In genomic region chr6:43926644-43927524, GRCh38 we compare ENCODE assay signal across 8 cellular contexts.
DNase-seq lines count a peak whose midpoint lies in the region; ATAC-seq and TF ChIP-seq lines count a peak whose summit lies in the region.

No MANE protein-coding gene starts in this region.

- H3K18ac ChIP-seq in H9 (ENCODE audit: insufficient read length, low read depth, low read length) = peak overlapping the region; percentile 18

- peak overlapping the region; percentile 74; the same call in 1 of the 2 replicates for H3K14ac ChIP-seq in H9 (ENCODE audit: insufficient read depth, low read length)

- no peak for ATAC-seq in GM18868 (IDR thresholded peaks at IDR 0.05; ENCODE audit: unreplicated experiment)

- no peak overlapping the region for H3K4me2 ChIP-seq in H9 (ENCODE audit: insufficient read depth, insufficient read length, low read length)
- no peak overlapping the region for H3K4me2 ChIP-seq in neural cell (ENCODE audit: low read length)

- no peak overlapping the region for H2BK20ac ChIP-seq in H9 (ENCODE audit: low read depth, low read length, poor library complexity, severe bottlenecking)

- no peak overlapping the region for H2AK5ac ChIP-seq in H9 (ENCODE audit: insufficient read length, low read length)

- H3K4me3 Mint-ChIP-seq in H9 = no peak overlapping the region

- H2BK5ac ChIP-seq in H9 (ENCODE audit: insufficient read length, low read length) = no peak overlapping the region

- H2BK120ac ChIP-seq in H9 (ENCODE audit: low read depth, low read length, poor library complexity, severe bottlenecking) = peak overlapping the region; percentile 49

- H3K9ac ChIP-seq in H9 (ENCODE audit: extremely low read depth, insufficient read length, low read length) (no peak overlapping the region), neural cell (ENCODE audit: low read length) (peak overlapping the region; percentile 35)

- H4K91ac ChIP-seq in H9 (ENCODE audit: insufficient read length, low read depth, low read length) = no peak overlapping the region

- H2BK12ac ChIP-seq in H9 (ENCODE audit: insufficient read length, low read depth, low read length) = no peak overlapping the region

- H3K23me2 ChIP-seq in H9 (ENCODE audit: insufficient read length, low read depth, low read length, poor library complexity, severe bottlenecking) = no peaks in the 10 kb centered on the region

- no peak overlapping the region; the same call in 1 of the 2 replicates for H3K4ac ChIP-seq in H9 (ENCODE audit: low read depth, low read length)

- peak; percentile 13 for TF ChIP-seq RAD21 in neural cell (conservative IDR thresholded peaks at IDR 0.05)

- H3K9me3 Mint-ChIP-seq in H9 = no peaks in the 10 kb centered on the region

- H4K20me1 ChIP-seq in H9 (ENCODE audit: control insufficient read depth, insufficient read depth, insufficient read length) = no peaks in the 10 kb centered on the region
- no peaks in the 10 kb centered on the region for H4K20me1 ChIP-seq in neural cell (ENCODE audit: insufficient read depth)

- no peaks in the 10 kb centered on the region; the same call in 1 of the 2 replicates for H3K27me3 Mint-ChIP-seq in H9 (ENCODE audit: low read depth)

- no peak overlapping the region for H4K8ac ChIP-seq in H9 (replicated peaks; ENCODE audit: insufficient read length, low read depth, low read length)

- H3K79me2 ChIP-seq in H9 (ENCODE audit: insufficient read depth, low read length) = no peaks in the 10 kb centered on the region
- H3K79me2 ChIP-seq in neural cell (replicated peaks; ENCODE audit: insufficient read depth, low read length) = no peaks in the 10 kb centered on the region

- H3K4me1 Mint-ChIP-seq in H9 = peaks cover 15% of the 10 kb centered on the region in 2 experiments

- H3K4me1 ChIP-seq in H9 (ENCODE audit: insufficient read depth, low read length) = no peaks in the 10 kb centered on the region

- H2AFZ ChIP-seq in H9 (ENCODE audit: low read length) = no peak overlapping the region
- peak overlapping the region; percentile 47 for H2AFZ ChIP-seq in neural cell (ENCODE audit: low read depth, low read length)

- no peaks in the 10 kb centered on the region for H3K36me3 ChIP-seq in neural cell (ENCODE audit: insufficient read depth, low read length)

- no peaks in the 10 kb centered on the region for H3K79me1 ChIP-seq in H9 (ENCODE audit: insufficient read depth, low read depth, low read length, poor library complexity, severe bottlenecking)

- H3K27ac ChIP-seq in 22Rv1 (peak overlapping the region; percentile 37), H9 (ENCODE audit: insufficient read length, low read depth, low read length) (peak overlapping the region; percentile 3), neural cell (ENCODE audit: low read length) (peak overlapping the region; percentile 5)

- H3K9me3 ChIP-seq in H9 (ENCODE audit: control insufficient read depth, low read depth, low read length) (no peaks in the 10 kb centered on the region), neural cell (ENCODE audit: low read length) (no peaks in the 10 kb centered on the region)

- no peak overlapping the region for H2BK15ac ChIP-seq in H9 (ENCODE audit: low read depth, low read length)

- no peaks in the 10 kb centered on the region for H3K36me3 Mint-ChIP-seq in H9 (ENCODE audit: insufficient read depth in 1 of 3, low read depth in 3 of 3)

- H3K27ac Mint-ChIP-seq in H9 = peak overlapping the region; percentile 92 to 97 (median 96)

- H3K4me3 ChIP-seq in neural cell (ENCODE audit: low read length) = no peak overlapping the region

- no peaks in the 10 kb centered on the region for H3F3A ChIP-seq in neural cell (ENCODE audit: insufficient read depth, low read length, poor library complexity, severe bottlenecking)

- H3K56ac ChIP-seq in H9 (ENCODE audit: insufficient read length, low read depth, low read length) = no peak overlapping the region

- no peak for TF ChIP-seq EP300 in neural cell (conservative IDR thresholded peaks at IDR 0.05; ENCODE audit: poor library complexity, severe bottlenecking)

- no peak for TF ChIP-seq CTCF in 22Rv1 (IDR thresholded peaks at IDR 0.05)
- no peak for TF ChIP-seq CTCF in H9 (conservative IDR thresholded peaks at IDR 0.05)
- no peak for TF ChIP-seq CTCF in neural cell (IDR thresholded peaks at IDR 0.05; ENCODE audit: poor library complexity, severe bottlenecking)

- no peaks in the 10 kb centered on the region for H3K9me2 ChIP-seq in neural cell (ENCODE audit: insufficient read depth, low read length)

- H3T11ph ChIP-seq in H9 (ENCODE audit: low read length) = no peak overlapping the region

- DNase-seq in H9 = peak; percentile 70
- DNase-seq in NCI-H82 (lab: John Stamatoyannopoulos, UW) = peak; percentile 87
- DNase-seq in dedifferentiated amniotic fluid mesenchymal stem cell (ENCODE audit: extremely low spot score) = peak; percentile 97
- DNase-seq in activated CD4-positive, CD25-positive, alpha-beta regulatory T cell (lab: John Stamatoyannopoulos, UW) = no peak
- no peak for DNase-seq in activated gamma-delta T cell treated with Interleukin-2 at 50 U/mL for 16 hours

- H3K23ac ChIP-seq in H9 (ENCODE audit: insufficient read length, low read depth, low read length) = no peak overlapping the region

- WGBS in H9 (ENCODE audit: extremely low coverage, insufficient read length, low lambda C conversion rate) = no CpG with 5 or more reads among the region's 17 CpGs

- H3K27me3 ChIP-seq in H9 (ENCODE audit: insufficient read depth, low read length) (no peaks in the 10 kb centered on the region), neural cell (ENCODE audit: insufficient read depth, low read depth, low read length) (no peaks in the 10 kb centered on the region)

- H4K5ac ChIP-seq in H9 (ENCODE audit: insufficient read length, low read depth, low read length) = no peak overlapping the region

TF ChIP-seq in neural cell, 6 proteins besides CTCF, POLR2A, EP300 and RAD21:
- TF ChIP-seq SMC3 (conservative IDR thresholded peaks at IDR 0.05; ENCODE audit: poor library complexity) = no peak
- TF ChIP-seq REST (IDR thresholded peaks at IDR 0.05; ENCODE audit: borderline replicate concordance) = no peak
- no peak for TF ChIP-seq POLR2AphosphoS5 (IDR thresholded peaks at IDR 0.05)
- no peak for TF ChIP-seq MXI1 (conservative IDR thresholded peaks at IDR 0.05; ENCODE audit: poor library complexity, severe bottlenecking)
- no peak for TF ChIP-seq EZH2 (IDR thresholded peaks at IDR 0.05; ENCODE audit: borderline replicate concordance, insufficient read depth, low read length, poor library complexity, severe bottlenecking)
- no peak for TF ChIP-seq TAF1 (IDR thresholded peaks at IDR 0.05; ENCODE audit: low read depth)

Comparison
In these comparisons a context has a peak if more than half of its experiments do, and no peak if none do; other contexts are left out.
1. DNase-seq: peak in H9 (single experiment), NCI-H82 (single experiment) and dedifferentiated amniotic fluid mesenchymal stem cell (single experiment); none in activated CD4-positive, CD25-positive, alpha-beta regulatory T cell (0 of 4) and activated gamma-delta T cell treated with Interleukin-2 at 50 U/mL for 16 hours (single experiment).
2. Peak in every context shown above with its lines, with median percentiles within 50 percentile points of each other: H3K27ac ChIP-seq.